ENCODE assay signal across 8 cellular contexts in the genomic region with DNA sequence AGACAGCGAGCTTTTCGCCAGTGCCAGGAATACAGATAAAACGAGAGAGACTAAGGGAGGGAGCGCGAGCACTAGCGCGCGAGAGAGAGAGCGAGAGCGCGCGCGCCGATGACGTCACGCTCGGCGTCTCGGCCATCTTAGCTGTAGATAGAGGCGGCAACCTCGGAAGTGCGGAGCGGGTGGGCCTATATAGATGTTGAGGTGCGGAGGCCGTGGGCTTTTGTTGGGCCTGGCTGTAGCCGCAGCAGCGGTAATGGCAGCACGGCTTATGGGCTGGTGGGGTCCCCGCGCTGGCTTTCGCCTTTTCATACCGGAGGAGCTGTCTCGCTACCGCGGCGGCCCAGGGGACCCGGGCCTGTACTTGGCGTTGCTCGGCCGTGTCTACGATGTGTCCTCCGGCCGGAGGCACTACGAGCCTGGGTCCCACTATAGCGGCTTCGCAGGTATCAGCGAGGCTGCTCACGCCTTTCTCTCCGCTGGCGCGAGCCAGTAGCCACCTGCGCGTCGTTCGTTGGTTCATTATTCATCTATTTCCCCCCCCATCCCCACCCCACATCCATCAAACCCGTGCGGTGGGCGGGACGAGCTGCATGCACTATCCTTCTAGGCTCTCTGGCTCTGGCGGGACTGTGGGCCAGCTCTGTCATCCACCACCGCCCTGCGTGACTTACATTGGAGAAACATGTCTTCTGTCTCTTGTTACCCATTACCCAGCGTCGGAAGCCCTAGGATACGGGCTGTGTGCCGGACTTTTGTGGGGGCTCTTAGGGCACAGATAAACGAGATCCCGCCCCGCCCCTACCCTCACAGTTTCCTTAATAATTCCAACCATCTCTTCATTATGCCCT. TPM values are rescaled to one million over a fixed set of nuclear protein-coding genes. Genes with fewer than 3 reads are reported as not detected.
DNase-seq lines count a peak whose midpoint lies in the region; ATAC-seq and TF ChIP-seq lines count a peak whose summit lies in the region.

No MANE protein-coding gene starts in this region.

- H3K9me3 ChIP-seq in colonic mucosa, result no peaks in the 10 kb centered on the region

- peak overlapping the region; percentile 96 for H3K4me3 ChIP-seq in colonic mucosa

- no peaks in the 10 kb centered on the region for H3K36me3 ChIP-seq in colonic mucosa

- TF ChIP-seq POLR2A in GM19193 (IDR thresholded peaks at IDR 0.05; ENCODE audit: extremely low read depth, insufficient read depth, insufficient read length), result peak; percentile 94

- no peak for TF ChIP-seq CTCF in colonic mucosa (IDR thresholded peaks at IDR 0.05)

- DNase-seq in Ammon's horn (ENCODE audit: low spot score), result peak; percentile 96
- peak; percentile 67 to 89 for DNase-seq in NCI-H524 (lab: John Stamatoyannopoulos, UW)
- DNase-seq in activated CD4-positive, alpha-beta T cell treated with anti-CD3 and anti-CD28 coated beads for 48 hours, result peak; percentile 92
- peak; percentile 90 for DNase-seq in colonic mucosa
- DNase-seq in stimulated activated CD4-positive, alpha-beta T cell treated with anti-CD3 and anti-CD28 coated beads, Interleukin-1b, Interleukin-23, amount 100 ng/mL, for 1 hour (ENCODE audit: low read depth in 2 of 2), result peak; percentile 71 to 72

- intact Hi-C loops in colonic mucosa (cut with DNase I), result no loop called here

- peak; percentile 68 for ATAC-seq in HG03432 (IDR thresholded peaks at IDR 0.05; ENCODE audit: unreplicated experiment)

- peak overlapping the region; percentile 91 to 99 for H3K9ac ChIP-seq in colonic mucosa (ENCODE audit: low read depth in 2 of 2, low read length in 2 of 2)

- peaks cover 24% of the 10 kb centered on the region for H3K4me1 ChIP-seq in colonic mucosa

- peak overlapping the region; percentile 98 for H3K27ac ChIP-seq in colonic mucosa
- H3K27ac ChIP-seq in layer of hippocampus (ENCODE audit: low read depth, low read length), result peak overlapping the region; percentile 98

- H3K27me3 ChIP-seq in colonic mucosa, result no peaks in the 10 kb centered on the region
- H3K27me3 ChIP-seq in layer of hippocampus (ENCODE audit: control insufficient read depth, insufficient read depth, low read length), result no peaks in the 10 kb centered on the region

RNA-seq across cellular contexts. Expression of gene CYB5D2, which starts 0.8 kb away (rescaled TPM):
- 10 to 100 TPM in 1 of 2 donors, 1 to 10 TPM in 1; 7.8 to 12.2 TPM for total RNA-seq in colonic mucosa

RNA-seq across cellular contexts. Expression of gene ZZEF1, which starts 1.0 kb away (rescaled TPM):
- total RNA-seq in colonic mucosa, result 10 to 100 TPM; 89.8 to 96.1 TPM

Comparison
In these comparisons a context has a peak if more than half of its experiments do, and no peak if none do; other contexts are left out.
1. Peak in every context shown above with its lines: DNase-seq, ATAC-seq, H3K4me3 ChIP-seq and H3K27ac ChIP-seq.